ENCODE assay signal across 9 cellular contexts in genomic region chr2:3493610-3493997, GRCh38. TPM values are rescaled to one million over a fixed set of nuclear protein-coding genes. Genes with fewer than 3 reads are reported as not detected.
A peak's percentile ranks its signal among the peaks of the same experiment; 100 is the strongest.
DNase-seq lines count a peak whose midpoint lies in the region; TF ChIP-seq lines count a peak whose summit lies in the region.
"Had no signal": no experiment of that assay in that cellular context is flagged by ENCODE, and none has a peak within 500 bp of the region (broad histone marks: within the 10 kb centered on the region; RNA-seq: fewer than 3 reads in every experiment).

No MANE protein-coding gene starts in this region.

- no peak overlapping the region for H2BK5ac ChIP-seq in mesendoderm (ENCODE audit: low read length)

- no peak overlapping the region for H2BK120ac ChIP-seq in mesendoderm (ENCODE audit: low read depth, low read length)

- H2AK5ac ChIP-seq in mesendoderm (ENCODE audit: low read length) = no peak overlapping the region

- H4K8ac ChIP-seq in mesendoderm (ENCODE audit: low read depth, low read length) = no peak overlapping the region

- peak; percentile 50 for DNase-seq in activated CD8-positive, alpha-beta memory T cell treated with anti-CD3 and anti-CD28 coated beads for 24 hours
- no peak for DNase-seq in activated CD8-positive, alpha-beta memory T cell treated with anti-CD3 and anti-CD28 coated beads, Interleukin-2, amount 50 U/mL, for 4 hours
- DNase-seq in dermis blood vessel endothelial cell (peak; percentile 64), mesendoderm (peak; percentile 56), uterus (peak; percentile 82 to 86), H4 (ENCODE audit: low spot score) (no peak)
- DNase-seq in activated T-cell treated with anti-CD3 and anti-CD28 coated beads, Interleukin-2, amount 50 U/mL, for 48 hours = no peak
- no peak for DNase-seq in activated naive CD4-positive, alpha-beta T cell treated with anti-CD3 and anti-CD28 coated beads for 36 hours
- DNase-seq: activated CD8-positive, alpha-beta T cell treated with anti-CD3 and anti-CD28 coated beads, Interleukin-2, amount 10 ng/mL, durations not matched to agents 7 days and 5 days had no signal

- H3K9me3 Mint-ChIP-seq in activated naive CD4-positive, alpha-beta T cell treated with anti-CD3 and anti-CD28 coated beads for 36 hours = no peaks in the 10 kb centered on the region

- H3K4me2 ChIP-seq in mesendoderm (ENCODE audit: low read length) = no peak overlapping the region

- no peak overlapping the region for H3K18ac ChIP-seq in mesendoderm (ENCODE audit: low read length)

- H3K27me3 Mint-ChIP-seq in activated naive CD4-positive, alpha-beta T cell treated with anti-CD3 and anti-CD28 coated beads for 36 hours (ENCODE audit: low read depth) = no peaks in the 10 kb centered on the region

- no peaks in the 10 kb centered on the region for H3K4me1 ChIP-seq in mesendoderm (ENCODE audit: control insufficient read depth, low read depth, low read length)
- no peaks in the 10 kb centered on the region for H3K4me1 ChIP-seq in uterus

- WGBS in mesendoderm (ENCODE audit: extremely low coverage, insufficient coverage, low lambda C conversion rate) = no CpG with 5 or more reads among the region's 10 CpGs

- no peak overlapping the region for H3K23ac ChIP-seq in mesendoderm (ENCODE audit: low read length)

- H3K79me2 ChIP-seq in mesendoderm (ENCODE audit: control insufficient read depth, insufficient read depth, low read length) = no peaks in the 10 kb centered on the region

- H4K5ac ChIP-seq in mesendoderm (ENCODE audit: low read length) = no peak overlapping the region

- no peaks in the 10 kb centered on the region for H3K9me3 ChIP-seq in uterus

- H3K27ac ChIP-seq in mesendoderm (ENCODE audit: low read depth, low read length) (no peak overlapping the region), uterus (peak overlapping the region; percentile 53 to 82)

- no peak overlapping the region for H3K27ac Mint-ChIP-seq in activated naive CD4-positive, alpha-beta T cell treated with anti-CD3 and anti-CD28 coated beads for 36 hours
- H3K27ac Mint-ChIP-seq: activated CD8-positive, alpha-beta T cell treated with anti-CD3 and anti-CD28 coated beads, Interleukin-2, amount 10 ng/mL, durations not matched to agents 7 days and 5 days had no signal

- H3K4me1 Mint-ChIP-seq in activated naive CD4-positive, alpha-beta T cell treated with anti-CD3 and anti-CD28 coated beads for 36 hours (ENCODE audit: low read depth) = no peaks in the 10 kb centered on the region

- no peak overlapping the region for H3K4me3 Mint-ChIP-seq in activated naive CD4-positive, alpha-beta T cell treated with anti-CD3 and anti-CD28 coated beads for 36 hours
- H3K4me3 Mint-ChIP-seq: activated CD8-positive, alpha-beta T cell treated with anti-CD3 and anti-CD28 coated beads, Interleukin-2, amount 10 ng/mL, durations not matched to agents 7 days and 5 days had no signal

- peaks cover 14% of the 10 kb centered on the region for H3K36me3 Mint-ChIP-seq in activated naive CD4-positive, alpha-beta T cell treated with anti-CD3 and anti-CD28 coated beads for 36 hours (ENCODE audit: low read depth)

- no peak overlapping the region for H3K4me3 ChIP-seq in mesendoderm (ENCODE audit: low read length)
- peak overlapping the region; percentile 14 to 15 for H3K4me3 ChIP-seq in uterus

- no peak overlapping the region for H3K56ac ChIP-seq in mesendoderm (ENCODE audit: low read length)

- H3K36me3 ChIP-seq in mesendoderm (ENCODE audit: control insufficient read depth, insufficient read depth, low read length) (no peaks in the 10 kb centered on the region), uterus (no peaks in the 10 kb centered on the region)

- CTCF ChIA-PET in activated naive CD4-positive, alpha-beta T cell treated with anti-CD3 and anti-CD28 coated beads for 36 hours (lab: Charles Lee) = interaction anchor here (1.1 to 1.3 kb wide), 2 partner anchors 32 to 157 kb away, joined by 4 read pairs; no protein-coding TSS in a partner anchor

- peak; percentile 44 to 56 for TF ChIP-seq POLR2A in uterus (IDR thresholded peaks at IDR 0.05)

- H2BK15ac ChIP-seq in mesendoderm (replicated peaks; ENCODE audit: low read depth) = no peak overlapping the region

- no peak for TF ChIP-seq CTCF in uterus (IDR thresholded peaks at IDR 0.05)

- no peak overlapping the region for H3K4ac ChIP-seq in mesendoderm (ENCODE audit: low read depth, low read length)

- no peaks in the 10 kb centered on the region for H3K79me1 ChIP-seq in mesendoderm (ENCODE audit: low read length)

- intact Hi-C loops in uterus (cut with DNase I; ENCODE audit: low total_unique reads) = no loop called here
- intact Hi-C loops in activated naive CD4-positive, alpha-beta T cell treated with anti-CD3 and anti-CD28 coated beads for 36 hours (cut with micrococcal nuclease) = no loop called here

- H3K27me3 ChIP-seq in mesendoderm (ENCODE audit: insufficient read depth, low read length, poor library complexity) = no peaks in the 10 kb centered on the region
- no peaks in the 10 kb centered on the region for H3K27me3 ChIP-seq in uterus

- H3K9ac ChIP-seq in mesendoderm (ENCODE audit: low read length) = no peak overlapping the region

RNA-seq across cellular contexts. Expression of gene ADI1, which starts 25.7 kb away (rescaled TPM):
- total RNA-seq in dermis blood vessel endothelial cell (50.9 and 68.4 TPM in 2 replicates), uterus (10 to 100 TPM; 31.5 to 65.0 (median 37.9) TPM)
- 35.2 TPM for polyA plus RNA-seq in mesendoderm (2013, experiment 1 of 2)
- 34.9 TPM for polyA plus RNA-seq in mesendoderm (2013, experiment 2 of 2)
- total RNA-seq in H4 (2014; rRNA removed; shearing (Covaris generic)) = 39.1 and 46.7 TPM in 2 replicates
- 10 to 100 TPM; 45.6 to 49.8 TPM for total RNA-seq in activated naive CD4-positive, alpha-beta T cell treated with anti-CD3 and anti-CD28 coated beads for 36 hours

Comparison
In these comparisons a context has a peak if more than half of its experiments do, and no peak if none do; other contexts are left out.
1. DNase-seq: peak in activated CD8-positive, alpha-beta memory T cell treated with anti-CD3 and anti-CD28 coated beads for 24 hours (single experiment), dermis blood vessel endothelial cell (single experiment), mesendoderm (single experiment) and uterus (2 of 2); none in activated CD8-positive, alpha-beta memory T cell treated with anti-CD3 and anti-CD28 coated beads, Interleukin-2, amount 50 U/mL, for 4 hours (single experiment), activated T-cell treated with anti-CD3 and anti-CD28 coated beads, Interleukin-2, amount 50 U/mL, for 48 hours (0 of 2), H4 (single experiment) and activated naive CD4-positive, alpha-beta T cell treated with anti-CD3 and anti-CD28 coated beads for 36 hours (single experiment).